In genomic region chr12:111753144-111753881, GRCh38 we compare ENCODE assay signal across 1 cellular context.
A peak's percentile ranks its signal among the peaks of the same experiment; 100 is the strongest.
TF ChIP-seq lines count a peak whose summit lies in the region.

No MANE protein-coding gene starts in this region.

TF ChIP-seq in HepG2, 621 proteins besides CTCF, POLR2A, EP300 and RAD21 (continued from another document and continues in another):
- no peak for TF ChIP-seq GMEB1 (CRISPR knock-in tag; IDR thresholded peaks at IDR 0.05; ENCODE audit: borderline replicate concordance)
- TF ChIP-seq POLR2AphosphoS2 (IDR thresholded peaks at IDR 0.05; ENCODE audit: low read depth, low read length): no peak
- TF ChIP-seq CEBPZ (IDR thresholded peaks at IDR 0.05; ENCODE audit: low read length): no peak
- TF ChIP-seq ARNT2 (CRISPR knock-in tag; IDR thresholded peaks at IDR 0.05; ENCODE audit: low read depth): no peak
- TF ChIP-seq TGIF2 (CRISPR knock-in tag; IDR thresholded peaks at IDR 0.05): no peak
- peak; percentile 66 for TF ChIP-seq TEAD3 (CRISPR knock-in tag; optimal IDR thresholded peaks at IDR 0.05; ENCODE audit: borderline replicate concordance)
- TF ChIP-seq ZNF562 (CRISPR knock-in tag; IDR thresholded peaks at IDR 0.05; ENCODE audit: borderline replicate concordance): no peak
- TF ChIP-seq NR2C2 (CRISPR knock-in tag; IDR thresholded peaks at IDR 0.05; ENCODE audit: borderline replicate concordance): no peak
- TF ChIP-seq ZNF687 (CRISPR knock-in tag; IDR thresholded peaks at IDR 0.05): peak; percentile 63
- no peak for TF ChIP-seq HOXA7 (CRISPR knock-in tag; IDR thresholded peaks at IDR 0.05)
- 0 out of 2 replicates have a peak, but pooled peaks have one; percentile 33 for TF ChIP-seq ZNF205 (CRISPR knock-in tag; IDR thresholded peaks at IDR 0.05)
- TF ChIP-seq ZNF207 (IDR thresholded peaks at IDR 0.05; ENCODE audit: borderline replicate concordance): no peak
- TF ChIP-seq PPARG (CRISPR knock-in tag; conservative IDR thresholded peaks at IDR 0.05): peak; percentile 51; the same call in 1 of the 2 replicates
- no peak for TF ChIP-seq ZNF670 (CRISPR knock-in tag; IDR thresholded peaks at IDR 0.05; ENCODE audit: borderline replicate concordance)
- TF ChIP-seq CC2D1A (CRISPR knock-in tag; IDR thresholded peaks at IDR 0.05): no peak
- 0 out of 2 replicates have a peak, but pooled peaks have one; percentile 15 for TF ChIP-seq ZMYM3 (CRISPR knock-in tag; IDR thresholded peaks at IDR 0.05)
- TF ChIP-seq CHD4 (IDR thresholded peaks at IDR 0.05; ENCODE audit: borderline replicate concordance, low read length): no peak
- no peak for TF ChIP-seq PHF21A (CRISPR knock-in tag; IDR thresholded peaks at IDR 0.05)
- peak; percentile 31; the same call in 1 of the 2 replicates for TF ChIP-seq ZNF768 (CRISPR knock-in tag; IDR thresholded peaks at IDR 0.05)
- no peak for TF ChIP-seq TRIM24 (CRISPR knock-in tag; IDR thresholded peaks at IDR 0.05)
- no peak for TF ChIP-seq RNF219 (CRISPR knock-in tag; IDR thresholded peaks at IDR 0.05)
- TF ChIP-seq DRAP1 (CRISPR knock-in tag; IDR thresholded peaks at IDR 0.05): no peak
- no peak for TF ChIP-seq FOXC1 (CRISPR knock-in tag; IDR thresholded peaks at IDR 0.05; ENCODE audit: borderline replicate concordance)
- no peak for TF ChIP-seq FOXM1 (CRISPR knock-in tag; IDR thresholded peaks at IDR 0.05)
- no peak for TF ChIP-seq ZNF414 (CRISPR knock-in tag; IDR thresholded peaks at IDR 0.05)
- TF ChIP-seq ZSCAN5A (CRISPR knock-in tag; IDR thresholded peaks at IDR 0.05; ENCODE audit: borderline replicate concordance): no peak
- TF ChIP-seq ZNF644 (CRISPR knock-in tag; IDR thresholded peaks at IDR 0.05; ENCODE audit: low read depth): no peak
- TF ChIP-seq CHD2 (IDR thresholded peaks at IDR 0.05; ENCODE audit: low read depth, low read length): no peak
- no peak for TF ChIP-seq ZMAT3 (CRISPR knock-in tag; conservative IDR thresholded peaks at IDR 0.05)
- TF ChIP-seq ZNF143 (CRISPR knock-in tag; IDR thresholded peaks at IDR 0.05): no peak
- TF ChIP-seq IRX3 (CRISPR knock-in tag; IDR thresholded peaks at IDR 0.05; ENCODE audit: borderline replicate concordance, low read depth): no peak
- TF ChIP-seq KIAA2018 (CRISPR knock-in tag; IDR thresholded peaks at IDR 0.05; ENCODE audit: borderline replicate concordance): no peak
- no peak for TF ChIP-seq ZNF773 (CRISPR knock-in tag; IDR thresholded peaks at IDR 0.05; ENCODE audit: borderline replicate concordance)
- no peak for TF ChIP-seq E2F2 (CRISPR knock-in tag; IDR thresholded peaks at IDR 0.05; ENCODE audit: borderline replicate concordance)
